ENCODE assay signal across 18 cellular contexts in the genomic region with DNA sequence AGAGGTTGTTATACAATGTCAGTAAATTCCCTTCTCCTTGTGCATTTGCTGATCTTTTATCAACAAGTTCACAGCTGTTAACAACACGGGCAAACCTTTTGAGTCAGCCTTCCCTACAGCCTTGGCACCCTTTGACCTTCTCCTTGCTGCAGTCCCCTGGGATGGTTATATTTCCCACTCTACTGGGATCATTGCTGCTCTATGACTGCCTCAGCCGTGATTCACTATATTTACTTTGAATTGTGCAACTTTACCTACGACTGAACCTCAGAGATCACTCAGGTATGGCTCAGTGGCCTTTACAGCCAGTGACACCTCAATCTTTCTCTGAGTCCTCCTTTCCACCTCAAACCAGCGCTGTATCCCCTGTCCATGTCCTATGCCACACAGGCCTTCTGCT.
"Had no signal": no experiment of that assay in that cellular context is flagged by ENCODE, and none has a peak within 500 bp of the region (broad histone marks: within the 10 kb centered on the region; RNA-seq: fewer than 3 reads in every experiment).

No MANE protein-coding gene starts in this region.

- H3K9me3 ChIP-seq: breast epithelium, heart left ventricle, testis, vagina had no signal

- H3K79me2 ChIP-seq: parathyroid adenoma had no signal

- FAIRE-seq: endometrium, frontal cortex, islet of Langerhans had no signal

- DNase-seq: activated CD4-positive, alpha-beta T cell treated with anti-CD3 and anti-CD28 coated beads for 36 hours; activated CD8-positive, alpha-beta memory T cell treated with anti-CD3 and anti-CD28 coated beads, Interleukin-2, amount 50 U/mL, for 4 hours; activated CD8-positive, alpha-beta T cell treated with anti-CD3 and anti-CD28 coated beads for 36 hours; activated naive CD4-positive, alpha-beta T cell; aorta; dorsolateral prefrontal cortex; heart left ventricle; left ventricle myocardium superior; midbrain; stimulated activated CD4-positive, alpha-beta T cell treated with anti-CD3 and anti-CD28 coated beads, Interleukin-4, amount 100 ng/mL, for 4 hours; stimulated activated naive CD8-positive, alpha-beta T cell treated with anti-CD3 and anti-CD28 coated beads, Interleukin-15, amount 100 ng/mL, for 72 hours; testis had no signal

- ATAC-seq: activated CD4-positive, alpha-beta T cell treated with anti-CD3 and anti-CD28 coated beads for 36 hours; activated CD8-positive, alpha-beta T cell treated with anti-CD3 and anti-CD28 coated beads for 36 hours; heart left ventricle; left ventricle myocardium superior; stimulated activated naive CD8-positive, alpha-beta T cell treated with anti-CD3 and anti-CD28 coated beads, Interleukin-15, amount 100 ng/mL, for 72 hours had no signal

- H3K27ac ChIP-seq: breast epithelium, dorsolateral prefrontal cortex, heart left ventricle, parathyroid adenoma, testis, vagina had no signal

- H3K27me3 ChIP-seq: breast epithelium, dorsolateral prefrontal cortex, heart left ventricle, testis, vagina had no signal

- H2AFZ ChIP-seq: parathyroid adenoma had no signal

- H3K4me3 ChIP-seq: breast epithelium, dorsolateral prefrontal cortex, heart left ventricle, testis, vagina had no signal

- H3K36me3 ChIP-seq: breast epithelium, heart left ventricle, vagina had no signal

- H3K4me1 ChIP-seq: breast epithelium, testis, vagina had no signal

- H3K9ac ChIP-seq: parathyroid adenoma had no signal
